10 cellular contexts compared by ENCODE assay signal in the genomic region with DNA sequence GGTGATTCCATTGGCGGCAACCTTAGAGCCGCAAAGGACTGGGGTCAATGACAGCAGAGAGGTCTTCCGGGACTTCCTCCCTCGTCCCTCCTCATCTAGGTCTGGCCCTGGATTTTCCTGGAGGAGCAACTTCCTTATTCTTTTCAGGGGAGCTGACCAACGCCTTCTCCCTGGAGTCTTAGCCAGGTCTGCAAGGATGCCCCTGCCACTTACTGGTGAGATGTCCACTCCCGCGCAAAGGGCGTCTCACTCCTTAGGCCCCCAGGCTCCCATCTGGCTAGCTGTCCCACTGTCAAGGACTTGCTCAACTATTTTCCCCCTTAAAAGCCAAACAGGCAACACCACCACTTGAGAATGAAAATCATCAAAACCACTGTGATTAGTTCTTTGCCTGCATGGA. TPM values are rescaled to one million over a fixed set of nuclear protein-coding genes. Genes with fewer than 3 reads are reported as not detected.
A peak's percentile ranks its signal among the peaks of the same experiment; 100 is the strongest.
DNase-seq lines count a peak whose midpoint lies in the region; ATAC-seq and TF ChIP-seq lines count a peak whose summit lies in the region.
"Had no signal": no experiment of that assay in that cellular context is flagged by ENCODE, and none has a peak within 500 bp of the region (broad histone marks: within the 10 kb centered on the region; RNA-seq: fewer than 3 reads in every experiment).

No MANE protein-coding gene starts in this region.

- ATAC-seq in natural killer cell (no peak), HG03139 (IDR thresholded peaks at IDR 0.05; ENCODE audit: unreplicated experiment) (no peak)
- ATAC-seq in natural killer cell treated with Interleukin-12 subunit alpha and Interleukin-12 subunit beta and Interleukin-15 and Interleukin-18, amount 100 ng/mL, for 72 hours = no peak
- no peak for ATAC-seq in central memory CD8-positive, alpha-beta T cell (replicated peaks; ENCODE audit: extremely low read depth, poor library complexity, severe bottlenecking)

- H3F3A ChIP-seq in smooth muscle cell (ENCODE audit: low read depth) = peaks cover 8% of the 10 kb centered on the region

- H3K27ac Mint-ChIP-seq in natural killer cell (peak overlapping the region; percentile 82 to 84), HFFc6 (peak overlapping the region; percentile 91; the same call in 1 of the 2 replicates)
- H3K27ac Mint-ChIP-seq in natural killer cell treated with Interleukin-12 subunit alpha and Interleukin-12 subunit beta and Interleukin-15 and Interleukin-18, amount 100 ng/mL, for 72 hours = peak overlapping the region in 1 of 2 donors; percentile 21
- H3K27ac Mint-ChIP-seq in central memory CD8-positive, alpha-beta T cell (ENCODE audit: low read depth) = peak overlapping the region; percentile 74
- H3K27ac Mint-ChIP-seq: B cell had no signal

- H3K4me2 ChIP-seq in smooth muscle cell (no peak overlapping the region), hepatocyte (no peak overlapping the region)

- peaks cover 3% of the 10 kb centered on the region for H3K36me3 ChIP-seq in smooth muscle cell (ENCODE audit: low read depth)
- no peaks in the 10 kb centered on the region for H3K36me3 ChIP-seq in hepatocyte (replicated peaks; ENCODE audit: insufficient read depth, low read depth)

- no peaks in the 10 kb centered on the region for H3K27me3 Mint-ChIP-seq in natural killer cell (ENCODE audit: low read depth in 2 of 2)
- peaks cover 0 to 2% of the 10 kb centered on the region in 2 donors for H3K27me3 Mint-ChIP-seq in natural killer cell treated with Interleukin-12 subunit alpha and Interleukin-12 subunit beta and Interleukin-15 and Interleukin-18, amount 100 ng/mL, for 72 hours
- H3K27me3 Mint-ChIP-seq in HFFc6 (ENCODE audit: insufficient read depth) = no peaks in the 10 kb centered on the region; the same call in 1 of the 2 replicates
- no peaks in the 10 kb centered on the region for H3K27me3 Mint-ChIP-seq in central memory CD8-positive, alpha-beta T cell
- H3K27me3 Mint-ChIP-seq: B cell had no signal

- no peaks in the 10 kb centered on the region for H3K9me3 ChIP-seq in smooth muscle cell (replicated peaks; ENCODE audit: low read depth)
- no peaks in the 10 kb centered on the region for H3K9me3 ChIP-seq in hepatocyte (ENCODE audit: low read depth)

- H2AFZ ChIP-seq in smooth muscle cell (ENCODE audit: low read depth) = no peak overlapping the region
- no peak overlapping the region for H2AFZ ChIP-seq in hepatocyte

- H3K36me3 Mint-ChIP-seq in natural killer cell = no peaks in the 10 kb centered on the region
- H3K36me3 Mint-ChIP-seq in natural killer cell treated with Interleukin-12 subunit alpha and Interleukin-12 subunit beta and Interleukin-15 and Interleukin-18, amount 100 ng/mL, for 72 hours = no peaks in the 10 kb centered on the region
- H3K36me3 Mint-ChIP-seq in HFFc6 (ENCODE audit: low read depth) = peaks cover 44% of the 10 kb centered on the region
- H3K36me3 Mint-ChIP-seq in central memory CD8-positive, alpha-beta T cell (ENCODE audit: insufficient read depth) = peaks cover 3% of the 10 kb centered on the region

- H3K4me1 ChIP-seq in smooth muscle cell (ENCODE audit: low read depth) (no peaks in the 10 kb centered on the region), hepatocyte (ENCODE audit: insufficient read depth) (no peaks in the 10 kb centered on the region)

- no peak for TF ChIP-seq CTCF in natural killer cell (IDR thresholded peaks at IDR 0.05)
- TF ChIP-seq CTCF in HFFc6 (IDR thresholded peaks at IDR 0.05) = no peak
- TF ChIP-seq CTCF in smooth muscle cell (IDR thresholded peaks at IDR 0.05; ENCODE audit: borderline replicate concordance, insufficient read depth, poor library complexity, severe bottlenecking) = no peak
- no peak for TF ChIP-seq CTCF in GM20000 (IDR thresholded peaks at IDR 0.05; ENCODE audit: extremely low read depth, missing control alignments)
- TF ChIP-seq CTCF in hepatocyte (IDR thresholded peaks at IDR 0.05; ENCODE audit: poor library complexity) = no peak

- 98% methylated on average over 8 of the region's 8 CpGs for WGBS in smooth muscle cell (ENCODE audit: low lambda C conversion rate)
- 97% methylated on average over 8 of the region's 8 CpGs for whole genome bisulfite sequencing in hepatocyte (ENCODE audit: low lambda C conversion rate, missing lambda C conversion rate)

- H3K4me1 Mint-ChIP-seq in natural killer cell (peaks cover 23 to 24% of the 10 kb centered on the region in 2 donors), HFFc6 (ENCODE audit: low read depth) (peaks cover 45% of the 10 kb centered on the region)
- peaks cover 20 to 24% of the 10 kb centered on the region in 2 donors for H3K4me1 Mint-ChIP-seq in natural killer cell treated with Interleukin-12 subunit alpha and Interleukin-12 subunit beta and Interleukin-15 and Interleukin-18, amount 100 ng/mL, for 72 hours (ENCODE audit: low read depth in 2 of 2)
- peaks cover 30% of the 10 kb centered on the region for H3K4me1 Mint-ChIP-seq in central memory CD8-positive, alpha-beta T cell

- H3K79me2 ChIP-seq in smooth muscle cell (ENCODE audit: low read depth) = no peaks in the 10 kb centered on the region
- H3K79me2 ChIP-seq in hepatocyte = no peaks in the 10 kb centered on the region

- H3K9me3 Mint-ChIP-seq in natural killer cell = no peaks in the 10 kb centered on the region
- no peaks in the 10 kb centered on the region for H3K9me3 Mint-ChIP-seq in natural killer cell treated with Interleukin-12 subunit alpha and Interleukin-12 subunit beta and Interleukin-15 and Interleukin-18, amount 100 ng/mL, for 72 hours
- peaks cover 13% of the 10 kb centered on the region for H3K9me3 Mint-ChIP-seq in HFFc6
- no peaks in the 10 kb centered on the region for H3K9me3 Mint-ChIP-seq in central memory CD8-positive, alpha-beta T cell

- no peaks in the 10 kb centered on the region for H3K9me2 ChIP-seq in hepatocyte (replicated peaks; ENCODE audit: insufficient read depth)

- H3K4me3 Mint-ChIP-seq in natural killer cell = no peak overlapping the region
- no peak overlapping the region for H3K4me3 Mint-ChIP-seq in natural killer cell treated with Interleukin-12 subunit alpha and Interleukin-12 subunit beta and Interleukin-15 and Interleukin-18, amount 100 ng/mL, for 72 hours
- H3K4me3 Mint-ChIP-seq in HFFc6 = no peak overlapping the region
- peak overlapping the region; percentile 57 for H3K4me3 Mint-ChIP-seq in central memory CD8-positive, alpha-beta T cell
- H3K4me3 Mint-ChIP-seq: B cell had no signal

- H3K27ac ChIP-seq in smooth muscle cell (ENCODE audit: low read depth) = peak overlapping the region; percentile 93
- H3K27ac ChIP-seq in hepatocyte = no peak overlapping the region

- H3K27me3 ChIP-seq in smooth muscle cell (ENCODE audit: low read depth) = no peaks in the 10 kb centered on the region
- H3K27me3 ChIP-seq in hepatocyte = no peaks in the 10 kb centered on the region

- no peak for DNase-seq in natural killer cell
- no peak for DNase-seq in natural killer cell treated with Interleukin-12 subunit alpha and Interleukin-12 subunit beta and Interleukin-15 and Interleukin-18, amount 100 ng/mL, for 72 hours (ENCODE audit: low spot score)
- no peak for DNase-seq in HFFc6
- no peak for DNase-seq in central memory CD8-positive, alpha-beta T cell (ENCODE audit: low spot score in 2 of 2)
- DNase-seq in smooth muscle cell (lab: John Stamatoyannopoulos, UW; ENCODE audit: unreplicated experiment) = no peak
- no peak for DNase-seq in GM20000 (ENCODE audit: low spot score)
- no peak for DNase-seq in hepatocyte (ENCODE audit: low spot score)
- DNase-seq: SIG-M5 had no signal

- H3K4me3 ChIP-seq in smooth muscle cell = no peak overlapping the region
- no peak overlapping the region for H3K4me3 ChIP-seq in hepatocyte

- intact Hi-C loops in natural killer cell (cut with micrococcal nuclease) = no loop called here

- H4K20me1 ChIP-seq in smooth muscle cell (ENCODE audit: low read depth) = peaks cover 8% of the 10 kb centered on the region
- no peaks in the 10 kb centered on the region for H4K20me1 ChIP-seq in hepatocyte (ENCODE audit: insufficient read depth, poor library complexity, severe bottlenecking)

- H3K9ac ChIP-seq in smooth muscle cell (ENCODE audit: low read depth) = no peak overlapping the region

RNA-seq across cellular contexts. Expression of a gene that starts 42.0 kb away (rescaled TPM):
- total RNA-seq in natural killer cell (10 to 100 TPM; 18.9 to 34.9 (median 28.8) TPM), smooth muscle cell (9.4 and 15.4 TPM in 2 replicates), hepatocyte (21.3 and 23.4 TPM in 2 replicates)
- 1 to 10 TPM; 3.4 to 8.6 TPM for total RNA-seq in natural killer cell treated with Interleukin-12 subunit alpha and Interleukin-12 subunit beta and Interleukin-15 and Interleukin-18, amount 100 ng/mL, for 72 hours
- 10 to 100 TPM; 29.4 to 67.3 (median 62.6) TPM for total RNA-seq in HFFc6 (2021; fragmentation: NEBNext Ultra II Directional; extraction: Animal tissue kit (Norgen Biotek cat#: 25700))
- polyA plus RNA-seq in smooth muscle cell (7.4 and 9.5 TPM in 2 replicates), hepatocyte (14.7 and 15.0 TPM in 2 replicates)
